11 cellular contexts compared by ENCODE assay signal in the genomic region with DNA sequence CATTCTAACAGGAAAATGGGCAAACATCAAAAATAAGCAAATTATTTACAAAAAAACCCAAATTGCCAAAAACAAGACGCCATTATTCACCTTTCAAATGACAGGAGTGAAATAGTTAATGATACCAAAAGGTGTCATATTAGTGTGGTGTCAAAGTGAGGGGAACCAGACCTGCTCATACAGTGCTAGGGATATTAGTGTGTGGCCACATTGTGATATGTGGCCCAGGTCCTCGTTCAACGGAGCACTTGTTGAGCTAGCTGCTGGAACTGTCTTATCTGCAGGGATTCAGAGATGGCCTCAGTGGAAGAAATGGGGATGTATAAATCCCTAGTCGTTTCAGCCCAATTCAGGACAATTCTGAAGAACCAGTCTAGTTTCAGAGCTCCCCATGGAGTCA. TPM values are rescaled to one million over a fixed set of nuclear protein-coding genes. Genes with fewer than 3 reads are reported as not detected.
"Had no signal": no experiment of that assay in that cellular context is flagged by ENCODE, and none has a peak within 500 bp of the region (broad histone marks: within the 10 kb centered on the region; RNA-seq: fewer than 3 reads in every experiment).

No MANE protein-coding gene starts in this region.

- H2AFZ ChIP-seq: GM23248, GM23338 had no signal

- H3K9ac ChIP-seq: GM23248 had no signal

- H3K4me2 ChIP-seq: GM23338 had no signal

- H3K27ac ChIP-seq: GM23248 had no signal

- H3K4me1 ChIP-seq: HAP-1 had no signal

- H3K9me3 ChIP-seq: HAP-1 had no signal

- H3K4me3 ChIP-seq: GM23248, GM23338, HAP-1 had no signal

- ATAC-seq: GM23338, HCT116 had no signal

- FAIRE-seq: H1, H54 had no signal

- H3K36me3 ChIP-seq: HAP-1 had no signal

- DNase-seq: GM23248, GOT3, H7, H9, HCEC 1CT, HFFc6 had no signal

RNA-seq across cellular contexts. Expression of gene GPR85, which starts 41.2 kb away (rescaled TPM):
- total RNA-seq: H9 had no signal
